1 cellular context compared by ENCODE assay signal in the genomic region with DNA sequence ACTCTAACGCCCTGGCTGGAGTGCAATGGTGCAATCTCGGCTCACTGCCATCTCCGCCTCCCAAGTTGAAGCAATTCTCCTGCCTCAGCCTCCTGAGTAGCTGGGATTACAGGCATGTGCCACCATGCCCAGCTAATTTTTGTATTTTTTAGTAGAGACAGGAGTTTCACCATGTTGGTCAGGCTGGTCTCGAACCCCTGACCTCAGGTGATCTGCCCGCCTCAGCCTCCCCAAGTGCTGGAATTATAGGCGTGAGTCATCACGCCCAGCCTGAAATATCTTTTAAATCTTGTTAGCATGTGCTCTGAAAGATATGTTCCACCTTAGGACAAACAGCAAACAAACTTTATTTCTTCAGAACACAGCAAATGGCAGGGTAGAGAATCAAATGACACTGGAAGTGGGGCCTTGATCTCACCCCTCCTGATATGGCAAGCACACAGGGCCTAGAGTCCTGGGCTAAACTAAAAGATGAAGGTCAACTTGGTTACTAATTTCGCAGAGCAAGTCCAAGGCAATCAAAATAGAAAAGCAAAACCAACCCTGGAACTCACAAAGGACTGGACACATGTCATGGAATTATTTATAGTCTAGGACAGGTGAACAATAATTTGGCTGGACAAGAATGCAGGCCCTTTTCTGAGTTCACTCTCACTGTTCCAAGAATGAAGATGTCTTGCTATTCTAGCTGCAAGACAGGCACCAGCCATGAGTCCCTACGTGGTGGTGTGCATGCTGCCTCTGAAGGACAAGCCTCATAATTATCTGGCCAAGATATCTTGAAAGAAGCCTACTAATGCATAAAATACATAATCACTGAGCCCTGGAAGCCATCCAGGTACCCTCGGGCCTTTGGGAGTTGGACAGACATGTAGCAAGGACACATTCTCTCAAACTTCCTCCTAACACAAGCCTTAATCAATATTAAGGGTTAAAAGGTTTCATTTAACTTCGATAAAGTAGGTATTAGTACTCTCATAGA.
TF ChIP-seq lines count a peak whose summit lies in the region.

No MANE protein-coding gene starts in this region.

TF ChIP-seq in GM12878, 131 proteins besides CTCF, POLR2A, EP300 and RAD21:
- no peak for TF ChIP-seq ESRRA (IDR thresholded peaks at IDR 0.05; ENCODE audit: low read length)
